Comparison of ENCODE assay signal across 11 cellular contexts in genomic region chr6:39357998-39358686, GRCh38. TPM values are rescaled to one million over a fixed set of nuclear protein-coding genes. Genes with fewer than 3 reads are reported as not detected.
DNase-seq lines count a peak whose midpoint lies in the region; ATAC-seq and TF ChIP-seq lines count a peak whose summit lies in the region.
"Had no signal": no experiment of that assay in that cellular context is flagged by ENCODE, and none has a peak within 500 bp of the region (broad histone marks: within the 10 kb centered on the region; RNA-seq: fewer than 3 reads in every experiment).

No MANE protein-coding gene starts in this region.

- no peaks in the 10 kb centered on the region for H3K9me3 ChIP-seq in sigmoid colon
- H3K9me3 ChIP-seq: gastroesophageal sphincter, testis had no signal

- no peak for TF ChIP-seq POLR2A in sigmoid colon (IDR thresholded peaks at IDR 0.05)

- H3K4me1 ChIP-seq in sigmoid colon: peaks cover 0 to 5% (median 0%) of the 10 kb centered on the region in 4 donors

- H3K36me3 ChIP-seq in sigmoid colon: no peaks in the 10 kb centered on the region
- H3K36me3 ChIP-seq: gastroesophageal sphincter had no signal

- intact Hi-C loops in sigmoid colon (cut with DNase I): no loop called here

- ATAC-seq in GM19023 (IDR thresholded peaks at IDR 0.05; ENCODE audit: unreplicated experiment) (no peak), GM19395 (IDR thresholded peaks at IDR 0.05; ENCODE audit: unreplicated experiment) (no peak), HG03457 (IDR thresholded peaks at IDR 0.05; ENCODE audit: unreplicated experiment) (no peak)
- ATAC-seq: gastroesophageal sphincter, Panc1 had no signal

- DNase-seq in HT-29 (ENCODE audit: low spot score) (peak; percentile 34), NCI-H510A treated with DMSO at 0.1 percent for 48 hours (lab: John Stamatoyannopoulos, UW) (peak; percentile 92), fibroblast of gingiva (ENCODE audit: low read depth) (peak; percentile 44), sigmoid colon (peak; percentile 76)
- DNase-seq: activated T-cell treated with anti-CD3 and anti-CD28 coated beads, Interleukin-2, amount 50 U/mL, for 24 hours; testis had no signal

- H3K4me3 ChIP-seq in sigmoid colon: no peak overlapping the region
- H3K4me3 ChIP-seq: gastroesophageal sphincter, testis had no signal

- no peak for TF ChIP-seq EP300 in sigmoid colon (IDR thresholded peaks at IDR 0.05)

- 68 to 69% methylated on average over 7 of the region's 7 CpGs for WGBS in sigmoid colon, 2 donors

- TF ChIP-seq CTCF in sigmoid colon (IDR thresholded peaks at IDR 0.05): no peak

- H3K27me3 ChIP-seq in sigmoid colon: no peaks in the 10 kb centered on the region
- H3K27me3 ChIP-seq: gastroesophageal sphincter, testis had no signal

- H3K27ac ChIP-seq in sigmoid colon: no peak overlapping the region
- H3K27ac ChIP-seq: gastroesophageal sphincter, testis had no signal

RNA-seq across cellular contexts. Expression of gene KCNK16, which starts 35.6 kb away (rescaled TPM):
- total RNA-seq in HT-29 (2014; rRNA removed; shearing (Covaris generic)): not detected in 2 replicates
- not detected for total RNA-seq in sigmoid colon
- not detected for polyA plus RNA-seq in sigmoid colon
- total RNA-seq: gastroesophageal sphincter, testis had no signal

RNA-seq across cellular contexts. Expression of gene KCNK17, which starts 43.9 kb away (rescaled TPM):
- total RNA-seq in HT-29 (2014; rRNA removed; shearing (Covaris generic)): 0.13 TPM in 1 of 2 replicates, not detected in the other
- 1 to 10 TPM in 2 of 4 donors, not detected in 2; 1.1 to 1.4 TPM for total RNA-seq in sigmoid colon
- under 1 TPM in 1 of 3 donors, not detected in 2; 0.17 TPM for polyA plus RNA-seq in sigmoid colon

Comparison
In these comparisons a context has a peak if more than half of its experiments do, and no peak if none do; other contexts are left out.
1. DNase-seq: peak in every context shown above with its lines; median percentile 92 in NCI-H510A treated with DMSO at 0.1 percent for 48 hours; 76 in sigmoid colon; 44 in fibroblast of gingiva; 34 in HT-29.